In the genomic region with DNA sequence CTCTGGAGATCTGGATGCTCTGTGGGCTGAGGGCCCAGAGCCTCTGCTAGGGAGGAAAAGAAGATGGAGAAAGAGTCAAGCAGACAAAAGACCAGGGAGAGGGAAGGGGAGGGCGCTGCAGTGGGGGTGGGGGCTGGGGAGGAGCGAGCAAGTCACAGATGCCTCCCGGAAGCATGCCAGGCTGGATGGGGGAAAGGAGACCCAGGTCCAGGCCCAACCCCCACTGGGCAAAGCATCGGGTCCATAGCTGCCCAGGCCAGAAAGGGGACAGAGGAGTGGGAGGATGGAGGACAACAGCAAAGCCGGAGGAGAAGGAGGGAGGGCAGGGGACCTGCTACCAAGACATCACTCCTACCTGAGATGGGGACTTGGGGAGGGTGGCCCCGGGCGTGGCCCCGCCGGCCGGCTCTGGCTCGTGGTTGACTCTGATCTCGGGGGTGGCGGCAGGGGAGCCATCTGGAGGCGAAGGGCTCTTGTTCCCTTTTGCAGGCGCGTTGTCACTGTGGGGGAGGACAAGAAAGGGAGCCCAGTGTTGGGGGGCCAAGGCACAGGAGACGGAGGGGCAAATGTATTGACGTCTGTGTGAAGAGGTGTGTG, we compare ENCODE assay signal across 20 cellular contexts. TPM values are rescaled to one million over a fixed set of nuclear protein-coding genes. Genes with fewer than 3 reads are reported as not detected.
DNase-seq lines count a peak whose midpoint lies in the region; ATAC-seq and TF ChIP-seq lines count a peak whose summit lies in the region.
"Had no signal": no experiment of that assay in that cellular context is flagged by ENCODE, and none has a peak within 500 bp of the region (broad histone marks: within the 10 kb centered on the region; RNA-seq: fewer than 3 reads in every experiment).

No MANE protein-coding gene starts in this region.

- H3K36me3 ChIP-seq in CD8-positive, alpha-beta T cell (ENCODE audit: insufficient read depth, low read length): peaks cover 40% of the 10 kb centered on the region
- H3K36me3 ChIP-seq in gastrocnemius medialis: peaks cover 0 to 64% of the 10 kb centered on the region in 2 donors
- peaks cover 5% of the 10 kb centered on the region; the same call in 1 of the 2 replicates for H3K36me3 ChIP-seq in BE2C

- H3K36me3 Mint-ChIP-seq in activated CD4-positive, alpha-beta memory T cell treated with anti-CD3 and anti-CD28 coated beads for 36 hours: peaks cover 6% of the 10 kb centered on the region
- peaks cover 25% of the 10 kb centered on the region for H3K36me3 Mint-ChIP-seq in activated CD4-positive, alpha-beta memory T cell treated with anti-CD3 and anti-CD28 coated beads, Interleukin-2, amount 10 ng/mL, durations not matched to agents 7 days and 5 days (ENCODE audit: low read depth)
- H3K36me3 Mint-ChIP-seq in CD8-positive, alpha-beta T cell: peaks cover 69% of the 10 kb centered on the region

- in situ Hi-C loops in gastrocnemius medialis (cut with MboI; ENCODE audit: low sequenced_read_pairs in 4 of 4): loop anchor here in 1 of 4 donors (25.0 kb wide), 1 partner anchor 454 kb away; no protein-coding TSS in a partner anchor

- CTCF ChIA-PET in activated CD4-positive, alpha-beta memory T cell treated with anti-CD3 and anti-CD28 coated beads for 36 hours (lab: Charles Lee): no interaction called here
- CTCF ChIA-PET in activated CD4-positive, alpha-beta memory T cell treated with anti-CD3 and anti-CD28 coated beads, Interleukin-2, amount 10 ng/mL, durations not matched to agents 7 days and 5 days (lab: Charles Lee): no interaction called here
- CTCF ChIA-PET in CD8-positive, alpha-beta T cell (lab: Charles Lee): no interaction called here

- H3K27me3 ChIP-seq in CD8-positive, alpha-beta T cell (ENCODE audit: insufficient read depth, low read length): no peaks in the 10 kb centered on the region
- no peaks in the 10 kb centered on the region for H3K27me3 ChIP-seq in layer of hippocampus (ENCODE audit: control insufficient read depth, insufficient read depth, low read length)
- H3K27me3 ChIP-seq in gastrocnemius medialis: no peaks in the 10 kb centered on the region
- no peaks in the 10 kb centered on the region for H3K27me3 ChIP-seq in BE2C

- no peaks in the 10 kb centered on the region for H3K27me3 Mint-ChIP-seq in activated CD4-positive, alpha-beta memory T cell treated with anti-CD3 and anti-CD28 coated beads for 36 hours
- H3K27me3 Mint-ChIP-seq in activated CD4-positive, alpha-beta memory T cell treated with anti-CD3 and anti-CD28 coated beads, Interleukin-2, amount 10 ng/mL, durations not matched to agents 7 days and 5 days: no peaks in the 10 kb centered on the region
- no peaks in the 10 kb centered on the region for H3K27me3 Mint-ChIP-seq in CD8-positive, alpha-beta T cell (ENCODE audit: low read depth)

- no peak overlapping the region for H3K4me3 Mint-ChIP-seq in activated CD4-positive, alpha-beta memory T cell treated with anti-CD3 and anti-CD28 coated beads for 36 hours
- H3K4me3 Mint-ChIP-seq in activated CD4-positive, alpha-beta memory T cell treated with anti-CD3 and anti-CD28 coated beads, Interleukin-2, amount 10 ng/mL, durations not matched to agents 7 days and 5 days: no peak overlapping the region
- H3K4me3 Mint-ChIP-seq in CD8-positive, alpha-beta T cell: no peak overlapping the region
- H3K4me3 Mint-ChIP-seq: H9 had no signal

- no peak for ATAC-seq in CD8-positive, alpha-beta T cell
- ATAC-seq in gastrocnemius medialis (no peak), GM18868 (IDR thresholded peaks at IDR 0.05; ENCODE audit: unreplicated experiment) (no peak)

- peak overlapping the region; percentile 5 for H3K27ac Mint-ChIP-seq in activated CD4-positive, alpha-beta memory T cell treated with anti-CD3 and anti-CD28 coated beads for 36 hours
- no peak overlapping the region for H3K27ac Mint-ChIP-seq in activated CD4-positive, alpha-beta memory T cell treated with anti-CD3 and anti-CD28 coated beads, Interleukin-2, amount 10 ng/mL, durations not matched to agents 7 days and 5 days
- H3K27ac Mint-ChIP-seq in CD8-positive, alpha-beta T cell: peak overlapping the region; percentile 57

- H3K9me3 ChIP-seq in CD8-positive, alpha-beta T cell (ENCODE audit: low read length): no peaks in the 10 kb centered on the region
- no peaks in the 10 kb centered on the region for H3K9me3 ChIP-seq in gastrocnemius medialis
- H3K9me3 ChIP-seq in BE2C: no peaks in the 10 kb centered on the region
- H3K9me3 ChIP-seq: Caco-2 had no signal

- DNase-seq in activated CD4-positive, alpha-beta memory T cell treated with anti-CD3 and anti-CD28 coated beads for 36 hours: no peak
- no peak for DNase-seq in activated CD4-positive, alpha-beta memory T cell treated with anti-CD3 and anti-CD28 coated beads, Interleukin-2, amount 10 ng/mL, durations not matched to agents 7 days and 5 days
- DNase-seq in CD8-positive, alpha-beta T cell: no peak
- DNase-seq in gastrocnemius medialis: no peak
- no peak for DNase-seq in ureter (ENCODE audit: low spot score)
- no peak for DNase-seq in BE2C
- DNase-seq: 8988T, Caco-2, GDM1, H9, KG1, MV-4-11, NCI-H1417, NCI-H187, NCI-H2107, NCI-H2227 treated with DMSO at 0.1 percent for 48 hours, NCI-H510A treated with DMSO at 0.1 percent for 48 hours, NCI-H774 had no signal

- no peak overlapping the region for H3K27ac ChIP-seq in CD8-positive, alpha-beta T cell (ENCODE audit: low read depth, low read length)
- H3K27ac ChIP-seq in layer of hippocampus (ENCODE audit: low read depth, low read length) (peak overlapping the region; percentile 65), gastrocnemius medialis (peak overlapping the region; percentile 97 to 100 (median 100))

- no peaks in the 10 kb centered on the region for H3K4me1 Mint-ChIP-seq in activated CD4-positive, alpha-beta memory T cell treated with anti-CD3 and anti-CD28 coated beads for 36 hours (ENCODE audit: low read depth)
- peaks cover 2% of the 10 kb centered on the region for H3K4me1 Mint-ChIP-seq in activated CD4-positive, alpha-beta memory T cell treated with anti-CD3 and anti-CD28 coated beads, Interleukin-2, amount 10 ng/mL, durations not matched to agents 7 days and 5 days
- H3K4me1 Mint-ChIP-seq in CD8-positive, alpha-beta T cell (ENCODE audit: low read depth): no peaks in the 10 kb centered on the region

- H3K4me1 ChIP-seq in CD8-positive, alpha-beta T cell (ENCODE audit: insufficient read depth, low read length): no peaks in the 10 kb centered on the region
- H3K4me1 ChIP-seq in gastrocnemius medialis: peaks cover 34 to 72% of the 10 kb centered on the region in 2 donors
- H3K4me1 ChIP-seq in BE2C: no peaks in the 10 kb centered on the region

- H3K4me3 ChIP-seq in CD8-positive, alpha-beta T cell (ENCODE audit: low read depth, low read length): no peak overlapping the region
- H3K4me3 ChIP-seq in gastrocnemius medialis (no peak overlapping the region), BE2C (ENCODE audit: low read depth, low read length) (no peak overlapping the region)

- H3K9me3 Mint-ChIP-seq in activated CD4-positive, alpha-beta memory T cell treated with anti-CD3 and anti-CD28 coated beads for 36 hours: no peaks in the 10 kb centered on the region
- no peaks in the 10 kb centered on the region for H3K9me3 Mint-ChIP-seq in activated CD4-positive, alpha-beta memory T cell treated with anti-CD3 and anti-CD28 coated beads, Interleukin-2, amount 10 ng/mL, durations not matched to agents 7 days and 5 days
- no peaks in the 10 kb centered on the region for H3K9me3 Mint-ChIP-seq in CD8-positive, alpha-beta T cell
- H3K9me3 Mint-ChIP-seq: H9 had no signal

- TF ChIP-seq CTCF in CD8-positive, alpha-beta T cell (IDR thresholded peaks at IDR 0.05): no peak
- no peak for TF ChIP-seq CTCF in gastrocnemius medialis (IDR thresholded peaks at IDR 0.05 in 4 of 5, conservative IDR thresholded peaks at IDR 0.05 in 1 of 5)
- TF ChIP-seq CTCF in BE2C (IDR thresholded peaks at IDR 0.05; ENCODE audit: low read depth, low read length): no peak

- POLR2A ChIA-PET in activated CD4-positive, alpha-beta memory T cell treated with anti-CD3 and anti-CD28 coated beads for 36 hours (lab: Charles Lee): no interaction called here
- POLR2A ChIA-PET in activated CD4-positive, alpha-beta memory T cell treated with anti-CD3 and anti-CD28 coated beads, Interleukin-2, amount 10 ng/mL, durations not matched to agents 7 days and 5 days (lab: Charles Lee): no interaction called here
- POLR2A ChIA-PET in CD8-positive, alpha-beta T cell (lab: Charles Lee): no interaction called here

- intact Hi-C loops in activated CD4-positive, alpha-beta memory T cell treated with anti-CD3 and anti-CD28 coated beads for 36 hours (cut with micrococcal nuclease): no loop called here
- intact Hi-C loops in CD8-positive, alpha-beta T cell (cut with DNase I, micrococcal nuclease): no loop called here
- intact Hi-C loops in gastrocnemius medialis (cut with DNase I; ENCODE audit: low total_unique reads): no loop called here

- no peak for TF ChIP-seq POLR2A in gastrocnemius medialis (IDR thresholded peaks at IDR 0.05)

RNA-seq across cellular contexts. Expression of gene BIN1, which starts 48.2 kb away (rescaled TPM):
- 10 to 100 TPM; 55.4 to 58.2 TPM for total RNA-seq in activated CD4-positive, alpha-beta memory T cell treated with anti-CD3 and anti-CD28 coated beads for 36 hours
- total RNA-seq in activated CD4-positive, alpha-beta memory T cell treated with anti-CD3 and anti-CD28 coated beads, Interleukin-2, amount 10 ng/mL, durations not matched to agents 7 days and 5 days: 100 to 1,000 TPM; 130 to 131 TPM
- total RNA-seq in CD8-positive, alpha-beta T cell: 10 to 100 TPM; 92.1 to 92.4 TPM
- 1,000 to 10,000 TPM; 1,150 to 2,167 (median 1,736) TPM for total RNA-seq in gastrocnemius medialis
- 51.6 TPM for total RNA-seq in ureter
- polyA plus RNA-seq in BE2C (2012; ENCODE audit: insufficient read depth, insufficient read length, low read depth): 83.3 TPM

Comparison
In these comparisons a context has a peak if more than half of its experiments do, and no peak if none do; other contexts are left out.
1. RNA of gene BIN1, which starts 48.2 kb away (total RNA-seq): 1,150 to 2,167 TPM in gastrocnemius medialis; 130 to 131 TPM in activated CD4-positive, alpha-beta memory T cell treated with anti-CD3 and anti-CD28 coated beads, Interleukin-2, amount 10 ng/mL, durations not matched to agents 7 days and 5 days, 92.1 to 92.4 TPM in CD8-positive, alpha-beta T cell, 55.4 to 58.2 TPM in activated CD4-positive, alpha-beta memory T cell treated with anti-CD3 and anti-CD28 coated beads for 36 hours and 51.6 TPM in ureter (single experiment); every median in the first group is over 4 times any median in the second.